Comparison of ENCODE assay signal across 27 cellular contexts in the genomic region with DNA sequence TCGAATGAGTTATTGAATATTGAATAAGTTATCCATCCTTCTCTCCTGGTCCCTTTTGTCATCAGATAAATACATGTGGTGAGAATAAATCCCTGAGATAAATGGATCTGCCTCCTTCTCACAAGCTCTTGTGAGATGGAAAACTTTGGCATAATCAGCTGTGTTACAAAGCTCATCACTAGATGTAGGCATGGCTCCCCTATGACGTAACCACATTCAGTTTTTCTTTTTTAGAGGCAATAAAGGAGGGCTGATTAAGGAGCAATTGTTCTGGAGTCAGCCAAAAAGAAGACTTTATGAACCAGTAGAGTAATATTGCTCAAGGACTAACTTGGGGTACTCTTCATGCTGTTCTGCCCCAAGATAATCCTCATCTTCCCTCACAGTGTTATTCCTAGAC.
"Had no signal": no experiment of that assay in that cellular context is flagged by ENCODE, and none has a peak within 500 bp of the region (broad histone marks: within the 10 kb centered on the region; RNA-seq: fewer than 3 reads in every experiment).

No MANE protein-coding gene starts in this region.

- H3K79me2 ChIP-seq: hepatocyte, parathyroid adenoma had no signal

- ATAC-seq: heart left ventricle; left lobe of liver; mucosa of descending colon; natural killer cell treated with Interleukin-12 subunit alpha and Interleukin-12 subunit beta and Interleukin-15 and Interleukin-18, amount 100 ng/mL, for 72 hours; stimulated activated memory B cell treated with anti-CD40 and anti-IgM and Interleukin-4, amounts not matched to agents 10 μg/mL and 1 μg/mL and 100 μg/mL, for 72 hours; stimulated activated naive CD8-positive, alpha-beta T cell treated with anti-CD3 and anti-CD28 coated beads, Interleukin-15, Interleukin-2, amounts not matched to agents 100 U/mL and 50 U/mL, for 24 hours; upper lobe of right lung had no signal

- H3K27ac Mint-ChIP-seq: memory B cell; mesothelial cell of epicardium; naive B cell; natural killer cell treated with Interleukin-12 subunit alpha and Interleukin-12 subunit beta and Interleukin-15 and Interleukin-18, amount 100 ng/mL, for 72 hours; progenitor cell of endocrine pancreas; stimulated activated memory B cell treated with anti-CD40 and anti-IgM and Interleukin-4, amounts not matched to agents 10 μg/mL and 1 μg/mL and 100 μg/mL, for 72 hours had no signal

- H3K4me2 ChIP-seq: hepatocyte had no signal

- H3K27me3 ChIP-seq: gastroesophageal sphincter, heart left ventricle, hepatocyte, sigmoid colon, transverse colon, upper lobe of right lung, uterus had no signal

- H3K9ac ChIP-seq: parathyroid adenoma had no signal

- H3K4me3 Mint-ChIP-seq: memory B cell; mesothelial cell of epicardium; naive B cell; natural killer cell treated with Interleukin-12 subunit alpha and Interleukin-12 subunit beta and Interleukin-15 and Interleukin-18, amount 100 ng/mL, for 72 hours; neural crest cell; stimulated activated memory B cell treated with anti-CD40 and anti-IgM and Interleukin-4, amounts not matched to agents 10 μg/mL and 1 μg/mL and 100 μg/mL, for 72 hours had no signal

- H3K9me3 ChIP-seq: mucosa of descending colon, neutrophil, thoracic aorta, transverse colon, upper lobe of right lung, uterus had no signal

- H3K9me3 Mint-ChIP-seq: natural killer cell treated with Interleukin-12 subunit alpha and Interleukin-12 subunit beta and Interleukin-15 and Interleukin-18, amount 100 ng/mL, for 72 hours; stimulated activated memory B cell treated with anti-CD40 and anti-IgM and Interleukin-4, amounts not matched to agents 10 μg/mL and 1 μg/mL and 100 μg/mL, for 72 hours had no signal

- H3K4me1 Mint-ChIP-seq: memory B cell; mesothelial cell of epicardium; naive B cell; stimulated activated memory B cell treated with anti-CD40 and anti-IgM and Interleukin-4, amounts not matched to agents 10 μg/mL and 1 μg/mL and 100 μg/mL, for 72 hours had no signal

- H3K36me3 ChIP-seq: gastroesophageal sphincter, heart left ventricle, neutrophil, sigmoid colon, thoracic aorta, transverse colon, upper lobe of right lung, uterus had no signal

- H2AFZ ChIP-seq: hepatocyte, parathyroid adenoma had no signal

- H3K4me3 ChIP-seq: dorsolateral prefrontal cortex, gastroesophageal sphincter, heart left ventricle, hepatocyte, lung, mucosa of descending colon, sigmoid colon, thoracic aorta, transverse colon, upper lobe of right lung, uterus had no signal

- H3K27ac ChIP-seq: heart left ventricle, hepatocyte, neutrophil, parathyroid adenoma, sigmoid colon, transverse colon, upper lobe of right lung, uterus had no signal

- DNase-seq: dorsolateral prefrontal cortex; effector CD4-positive, alpha-beta T cell; heart left ventricle; kidney; mucosa of descending colon; naive B cell; sigmoid colon; stimulated activated CD4-positive, alpha-beta T cell treated with anti-CD3 and anti-CD28 coated beads, Interleukin-4, amount 100 ng/mL, for 4 hours; stimulated activated naive CD8-positive, alpha-beta T cell treated with anti-CD3 and anti-CD28 coated beads, Interleukin-15, Interleukin-2, amounts not matched to agents 100 U/mL and 50 U/mL, for 24 hours; substantia nigra; transverse colon; upper lobe of right lung; uterus had no signal

- H3K4me1 ChIP-seq: heart left ventricle, parathyroid adenoma, sigmoid colon, transverse colon, upper lobe of right lung, uterus had no signal

- FAIRE-seq: colon, kidney had no signal

- H3K36me3 Mint-ChIP-seq: memory B cell; mesothelial cell of epicardium; naive B cell; natural killer cell treated with Interleukin-12 subunit alpha and Interleukin-12 subunit beta and Interleukin-15 and Interleukin-18, amount 100 ng/mL, for 72 hours; stimulated activated memory B cell treated with anti-CD40 and anti-IgM and Interleukin-4, amounts not matched to agents 10 μg/mL and 1 μg/mL and 100 μg/mL, for 72 hours had no signal
